ENCODE assay signal across 8 cellular contexts in genomic region chr2:239106314-239106908, GRCh38.
DNase-seq lines count a peak whose midpoint lies in the region; ATAC-seq, FAIRE-seq and TF ChIP-seq lines count a peak whose summit lies in the region.

No MANE protein-coding gene starts in this region.

- DNase-seq in AG09319 (ENCODE audit: extremely low read depth, low read depth) (peak; percentile 24), GM12891 (ENCODE audit: insufficient read length, low spot score) (peak; percentile 52), endothelial cell of umbilical vein (ENCODE audit: low read depth, low spot score) (peak; percentile 59), mucosa of gallbladder (ENCODE audit: low spot score) (no peak)

- H3K4me2 ChIP-seq in OCI-LY3 (ENCODE audit: low read length) (no peak overlapping the region), endothelial cell of umbilical vein (ENCODE audit: insufficient read depth, low read length) (no peak overlapping the region)

- TF ChIP-seq POLR2A in GM12891 (IDR thresholded peaks at IDR 0.05; ENCODE audit: low read depth, low read length) (no peak), endothelial cell of umbilical vein (IDR thresholded peaks at IDR 0.05; ENCODE audit: low read depth, low read length) (no peak)

- H3K27me3 Mint-ChIP-seq in nephron (ENCODE audit: low read depth): no peaks in the 10 kb centered on the region

- H3K4me1 Mint-ChIP-seq in nephron: no peaks in the 10 kb centered on the region

- dilution Hi-C loops in endothelial cell of umbilical vein (cut with MboI; ENCODE audit: extremely low pct_ligation_motif_present, low sequenced_read_pairs): no loop called here

- CTCF ChIA-PET in endothelial cell of umbilical vein (lab: Charles Lee): interaction anchor here (0.6 to 2.0 kb wide), 13 partner anchors 9 to 883 kb away, joined by 3 to 9 read pairs (median 3); no protein-coding TSS in a partner anchor

- no peaks in the 10 kb centered on the region for H3K9me3 Mint-ChIP-seq in nephron

- POLR2A ChIA-PET in endothelial cell of umbilical vein (lab: Charles Lee): no interaction called here

- H3K36me3 ChIP-seq in OCI-LY3 (replicated peaks; ENCODE audit: low read depth, low read length) (no peaks in the 10 kb centered on the region), endothelial cell of umbilical vein (ENCODE audit: control insufficient read depth in 2 of 2, extremely low read depth in 1 of 2, insufficient read depth in 2 of 2, low read length in 2 of 2) (peaks cover 0 to 2% of the 10 kb centered on the region in 2 experiments)

- H3K9me1 ChIP-seq in endothelial cell of umbilical vein (replicated peaks; ENCODE audit: control insufficient read depth, extremely low read depth, insufficient read depth, low read length): no peaks in the 10 kb centered on the region

- H3K9ac ChIP-seq in OCI-LY3 (ENCODE audit: low read length): no peak overlapping the region
- H3K9ac ChIP-seq in endothelial cell of umbilical vein (replicated peaks; ENCODE audit: extremely low read depth, insufficient read depth, low read length): no peak overlapping the region

- no peak overlapping the region for H3K27ac Mint-ChIP-seq in nephron

- no peak overlapping the region for H2AFZ ChIP-seq in OCI-LY3 (ENCODE audit: low read depth, low read length)
- no peak overlapping the region for H2AFZ ChIP-seq in endothelial cell of umbilical vein (ENCODE audit: low read depth, low read length)

- FAIRE-seq in GM12891 (lab: Jason Lieb, UNC): no peak
- FAIRE-seq in endothelial cell of umbilical vein (lab: Jason Lieb, UNC): peak; percentile 55

- H3K4me3 ChIP-seq in OCI-LY3 (ENCODE audit: low read length) (no peak overlapping the region), endothelial cell of umbilical vein (replicated peaks in 1 of 3; ENCODE audit: insufficient read depth in 1 of 3, low read depth in 1 of 3, low read length in 3 of 3) (no peak overlapping the region)

- H3K27ac ChIP-seq in OCI-LY3 (ENCODE audit: low read length): no peak overlapping the region
- no peak overlapping the region for H3K27ac ChIP-seq in endothelial cell of umbilical vein (ENCODE audit: insufficient read depth, low read depth, low read length)

- peaks cover under 1% of the 10 kb centered on the region for H3K36me3 Mint-ChIP-seq in nephron (ENCODE audit: low read depth)

- peak; percentile 67 for TF ChIP-seq CTCF in AG09319 (IDR thresholded peaks at IDR 0.05; ENCODE audit: low read depth, low read length)
- TF ChIP-seq CTCF in OCI-LY3 (IDR thresholded peaks at IDR 0.05; ENCODE audit: low read depth, low read length): peak; percentile 30
- peak; percentile 42 to 80 for TF ChIP-seq CTCF in endothelial cell of umbilical vein (IDR thresholded peaks at IDR 0.05; ENCODE audit: extremely low read depth in 1 of 2, insufficient read depth in 1 of 2, low read depth in 1 of 2, low read length in 2 of 2)
- TF ChIP-seq CTCF in nephron (IDR thresholded peaks at IDR 0.05; ENCODE audit: unreplicated experiment in 3 of 3): peak; percentile 62 to 69 (median 69)

- H3K27me3 ChIP-seq in OCI-LY3 (ENCODE audit: low read depth, low read length) (no peaks in the 10 kb centered on the region), endothelial cell of umbilical vein (ENCODE audit: control insufficient read depth in 2 of 2, insufficient read depth in 2 of 2, low read length in 2 of 2) (no peaks in the 10 kb centered on the region)

- H4K20me1 ChIP-seq in OCI-LY3 (ENCODE audit: insufficient read depth, low read length) (no peaks in the 10 kb centered on the region), endothelial cell of umbilical vein (replicated peaks; ENCODE audit: control insufficient read depth, extremely low read depth, insufficient read depth, low read length) (no peaks in the 10 kb centered on the region)

- ATAC-seq in HG03280 (IDR thresholded peaks at IDR 0.05; ENCODE audit: unreplicated experiment) (no peak), GM18873 (IDR thresholded peaks at IDR 0.05; ENCODE audit: low FRiP score, unreplicated experiment) (no peak)

- intact Hi-C loops in endothelial cell of umbilical vein (cut with micrococcal nuclease): loop anchor here (1.0 kb wide), 3 partner anchors 71 to 885 kb away; no protein-coding TSS in a partner anchor

- no peak overlapping the region for H3K4me3 Mint-ChIP-seq in nephron

- no peaks in the 10 kb centered on the region for H3K4me1 ChIP-seq in OCI-LY3 (ENCODE audit: low read length)
- no peaks in the 10 kb centered on the region for H3K4me1 ChIP-seq in endothelial cell of umbilical vein (ENCODE audit: control insufficient read depth, extremely low read depth, insufficient read depth, low read length)

- no peaks in the 10 kb centered on the region for H3K9me3 ChIP-seq in OCI-LY3 (ENCODE audit: insufficient read depth, low read length)
- H3K9me3 ChIP-seq in endothelial cell of umbilical vein (replicated peaks; ENCODE audit: control insufficient read depth, insufficient read depth, low read length): no peaks in the 10 kb centered on the region

- no peaks in the 10 kb centered on the region for H3K79me2 ChIP-seq in OCI-LY3 (ENCODE audit: low read length)
- no peaks in the 10 kb centered on the region for H3K79me2 ChIP-seq in endothelial cell of umbilical vein (ENCODE audit: control insufficient read depth, insufficient read depth, low read length)

- no TSS peak for BruUV-seq in endothelial cell of umbilical vein (replicated peaks; lab: Mats Ljungman, UMichigan)

TF ChIP-seq in GM12891, 5 proteins besides CTCF, POLR2A, EP300 and RAD21:
- TF ChIP-seq POLR2AphosphoS5 (IDR thresholded peaks at IDR 0.05; ENCODE audit: low read depth, low read length) (no peak), TAF1 (IDR thresholded peaks at IDR 0.05; ENCODE audit: low read depth, low read length) (no peak), SPI1 (IDR thresholded peaks at IDR 0.05; ENCODE audit: low read depth, low read length) (no peak), PAX5 (IDR thresholded peaks at IDR 0.05; ENCODE audit: insufficient read depth, low read length, severe bottlenecking) (no peak), POU2F2 (IDR thresholded peaks at IDR 0.05; ENCODE audit: low read depth, low read length) (no peak)

TF ChIP-seq in endothelial cell of umbilical vein, 7 proteins besides CTCF, POLR2A, EP300 and RAD21:
- TF ChIP-seq, protein P1, sequence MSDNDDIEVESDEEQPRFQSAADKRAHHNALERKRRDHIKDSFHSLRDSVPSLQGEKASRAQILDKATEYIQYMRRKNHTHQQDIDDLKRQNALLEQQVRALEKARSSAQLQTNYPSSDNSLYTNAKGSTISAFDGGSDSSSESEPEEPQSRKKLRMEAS (IDR thresholded peaks at IDR 0.05; ENCODE audit: insufficient read depth, insufficient read length): no peak
- no peak for TF ChIP-seq MYC (IDR thresholded peaks at IDR 0.05; ENCODE audit: low read depth, low read length)
- TF ChIP-seq GATA2 (IDR thresholded peaks at IDR 0.05; ENCODE audit: insufficient read depth, insufficient read length, low read depth, low read length): no peak
- TF ChIP-seq JUN (IDR thresholded peaks at IDR 0.05; ENCODE audit: borderline replicate concordance, insufficient read depth, insufficient read length, low read depth): no peak
- no peak for TF ChIP-seq EZH2 (IDR thresholded peaks at IDR 0.05; ENCODE audit: borderline replicate concordance, low read depth, low read length, severe bottlenecking)
- no peak for TF ChIP-seq POLR2AphosphoS5 (IDR thresholded peaks at IDR 0.05; ENCODE audit: insufficient read depth, low read depth, low read length)
- no peak for TF ChIP-seq FOS (IDR thresholded peaks at IDR 0.05; ENCODE audit: borderline replicate concordance, insufficient read depth, low read length)
